34 cellular contexts compared by ENCODE assay signal in the genomic region with DNA sequence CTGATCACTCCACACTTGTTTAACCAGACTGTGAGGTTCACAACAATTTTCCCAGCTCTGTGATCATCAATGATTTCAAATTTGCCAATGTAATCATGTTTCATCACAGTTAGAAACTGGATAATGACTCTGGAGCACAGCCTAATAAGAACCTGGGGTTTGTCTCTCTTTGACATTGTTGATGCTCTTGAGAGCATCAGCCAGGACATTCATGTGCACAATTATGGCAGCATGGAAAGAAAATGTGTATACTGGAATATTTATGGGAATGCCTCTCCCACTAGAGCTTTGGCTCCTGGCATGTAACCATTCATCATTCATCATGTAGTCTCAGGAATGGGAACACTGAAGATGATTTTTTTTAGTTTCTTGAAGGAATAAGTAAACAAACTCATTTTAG. TPM values are rescaled to one million over a fixed set of nuclear protein-coding genes. Genes with fewer than 3 reads are reported as not detected.
"Had no signal": no experiment of that assay in that cellular context is flagged by ENCODE, and none has a peak within 500 bp of the region (broad histone marks: within the 10 kb centered on the region; RNA-seq: fewer than 3 reads in every experiment).

No MANE protein-coding gene starts in this region.

- H3K4me3 ChIP-seq: adrenal gland, ascending aorta, body of pancreas, breast epithelium, cardiac muscle cell had no signal

- ATAC-seq: activated naive CD4-positive, alpha-beta T cell treated with anti-CD3 and anti-CD28 coated beads, Interleukin-2, amount 50 U/mL, for 72 hours; activated naive CD8-positive, alpha-beta T cell treated with anti-CD3 and anti-CD28 coated beads, Interleukin-2, amount 50 U/mL, for 24 hours; activated T-cell treated with anti-CD3 and anti-CD28 coated beads, Interleukin-2, amount 50 U/mL, for 4 hours; activated T-cell treated with anti-CD3 and anti-CD28 coated beads, Interleukin-2, amount 50 U/mL, for 72 hours; activated T-helper 17 cell treated with anti-CD3 and anti-CD28 coated beads, Interleukin-2, amount 50 U/mL, for 72 hours; body of pancreas had no signal

- FAIRE-seq: astrocyte, bronchial epithelial cell had no signal

- DNase-seq: activated effector memory CD4-positive, alpha-beta T cell treated with anti-CD3 and anti-CD28 coated beads, Interleukin-2, amount 50 U/mL, for 16 hours; activated effector memory CD4-positive, alpha-beta T cell treated with Interleukin-2 at 50 U/mL for 16 hours; activated gamma-delta T cell; activated gamma-delta T cell treated with Interleukin-2 at 50 U/mL for 16 hours; activated naive CD4-positive, alpha-beta T cell; activated naive CD4-positive, alpha-beta T cell treated with anti-CD3 and anti-CD28 coated beads for 36 hours; activated naive CD4-positive, alpha-beta T cell treated with anti-CD3 and anti-CD28 coated beads, Interleukin-2, amount 10 ng/mL, durations not matched to agents 7 days and 5 days; activated naive CD4-positive, alpha-beta T cell treated with anti-CD3 and anti-CD28 coated beads, Interleukin-2, amount 50 U/mL, for 16 hours; activated naive CD4-positive, alpha-beta T cell treated with Interleukin-2 at 50 U/mL for 16 hours; activated naive CD8-positive, alpha-beta T cell treated with anti-CD3 and anti-CD28 coated beads for 36 hours; activated naive CD8-positive, alpha-beta T cell treated with anti-CD3 and anti-CD28 coated beads, Interleukin-2, amount 10 ng/mL, durations not matched to agents 7 days and 5 days; activated naive CD8-positive, alpha-beta T cell treated with anti-CD3 and anti-CD28 coated beads, Interleukin-2, amount 50 U/mL, for 24 hours; activated T-cell treated with anti-CD3 and anti-CD28 coated beads, Interleukin-2, amount 50 U/mL, for 1 hour; activated T-cell treated with anti-CD3 and anti-CD28 coated beads, Interleukin-2, amount 50 U/mL, for 24 hours; activated T-cell treated with anti-CD3 and anti-CD28 coated beads, Interleukin-2, amount 50 U/mL, for 4 hours; activated T-cell treated with anti-CD3 and anti-CD28 coated beads, Interleukin-2, amount 50 U/mL, for 48 hours; activated T-cell treated with anti-CD3 and anti-CD28 coated beads, Interleukin-2, amount 50 U/mL, for 72 hours; adrenal gland; amniotic stem cell; amygdala; anterior cingulate cortex; aorta; body of pancreas; brain microvascular endothelial cell; caudate nucleus; central memory CD4-positive, alpha-beta T cell; cerebellar nuclear complex had no signal

RNA-seq across cellular contexts. Expression of gene SIX1, which starts 47.0 kb away (rescaled TPM):
- total RNA-seq: activated naive CD4-positive, alpha-beta T cell treated with anti-CD3 and anti-CD28 coated beads for 36 hours; activated naive CD4-positive, alpha-beta T cell treated with anti-CD3 and anti-CD28 coated beads, Interleukin-2, amount 50 U/mL, for 72 hours; activated naive CD8-positive, alpha-beta T cell treated with anti-CD3 and anti-CD28 coated beads for 36 hours; activated naive CD8-positive, alpha-beta T cell treated with anti-CD3 and anti-CD28 coated beads, Interleukin-2, amount 10 ng/mL, durations not matched to agents 7 days and 5 days; activated T-cell treated with anti-CD3 and anti-CD28 coated beads, Interleukin-2, amount 50 U/mL, for 4 hours; activated T-cell treated with anti-CD3 and anti-CD28 coated beads, Interleukin-2, amount 50 U/mL, for 72 hours; activated T-helper 17 cell treated with anti-CD3 and anti-CD28 coated beads, Interleukin-2, amount 50 U/mL, for 72 hours had no signal
